In the genomic region with DNA sequence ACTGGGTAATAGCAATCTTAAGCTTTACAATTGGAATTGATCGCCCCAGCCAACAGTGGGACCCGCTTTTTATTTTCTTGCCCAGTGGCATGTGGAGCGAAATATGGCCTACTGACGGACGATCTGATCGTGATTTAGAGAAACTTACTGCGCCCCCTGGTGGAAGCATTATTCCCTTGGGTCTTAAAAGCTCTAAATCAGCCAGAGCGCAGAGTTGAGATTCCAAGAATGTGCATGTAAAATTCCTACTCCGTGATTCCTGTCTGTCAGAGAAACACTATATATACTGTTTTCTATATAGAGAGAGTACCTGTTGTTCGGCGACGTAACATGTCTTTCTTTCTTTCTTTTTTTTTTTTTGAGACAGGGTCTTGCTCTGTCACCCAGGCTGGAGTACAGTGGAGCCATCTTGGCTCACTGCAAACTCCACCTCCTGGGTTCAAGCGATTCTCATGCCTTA, we compare ENCODE assay signal across 8 cellular contexts. TPM values are rescaled to one million over a fixed set of nuclear protein-coding genes. Genes with fewer than 3 reads are reported as not detected.
DNase-seq lines count a peak whose midpoint lies in the region; ATAC-seq and TF ChIP-seq lines count a peak whose summit lies in the region.

No MANE protein-coding gene starts in this region.

- H3K36me3 Mint-ChIP-seq in natural killer cell treated with Interleukin-12 subunit alpha and Interleukin-12 subunit beta and Interleukin-15 and Interleukin-18, amount 100 ng/mL, for 72 hours, result no peaks in the 10 kb centered on the region
- H3K36me3 Mint-ChIP-seq in stimulated activated effector memory CD8-positive, alpha-beta T cell treated with anti-CD3 and anti-CD28 coated beads, Interleukin-12 subunit alpha, Interleukin-12 subunit beta, amount 100 ng/mL, for 72 hours, result peaks cover 12% of the 10 kb centered on the region

- TF ChIP-seq POLR2A in esophagus muscularis mucosa (IDR thresholded peaks at IDR 0.05; ENCODE audit: low read depth), result no peak

- DNase-seq in CMK (ENCODE audit: low read depth), result peak; percentile 56
- DNase-seq in Jurkat, Clone E6-1 (ENCODE audit: low read depth, low spot score), result peak; percentile 89
- DNase-seq in activated T-cell treated with anti-CD3 and anti-CD28 coated beads for 24 hours (ENCODE audit: low read depth), result peak; percentile 78
- peak; percentile 97 for DNase-seq in esophagus muscularis mucosa (ENCODE audit: extremely low spot score)
- DNase-seq in natural killer cell treated with Interleukin-12 subunit alpha and Interleukin-12 subunit beta and Interleukin-15 and Interleukin-18, amount 100 ng/mL, for 72 hours (ENCODE audit: low spot score), result peak; percentile 90
- peak; percentile 74 to 92 for DNase-seq in stimulated activated effector memory CD8-positive, alpha-beta T cell treated with anti-CD3 and anti-CD28 coated beads, Interleukin-12 subunit alpha, Interleukin-12 subunit beta, amount 100 ng/mL, for 72 hours (ENCODE audit: low spot score in 2 of 2)

- H3K4me1 Mint-ChIP-seq in natural killer cell treated with Interleukin-12 subunit alpha and Interleukin-12 subunit beta and Interleukin-15 and Interleukin-18, amount 100 ng/mL, for 72 hours (ENCODE audit: low read depth in 2 of 2), result peaks cover 10 to 14% of the 10 kb centered on the region in 2 donors
- H3K4me1 Mint-ChIP-seq in stimulated activated effector memory CD8-positive, alpha-beta T cell treated with anti-CD3 and anti-CD28 coated beads, Interleukin-12 subunit alpha, Interleukin-12 subunit beta, amount 100 ng/mL, for 72 hours, result peaks cover 17% of the 10 kb centered on the region

- H3K4me1 ChIP-seq in OCI-LY3 (ENCODE audit: low read length), result peaks cover 16% of the 10 kb centered on the region
- H3K4me1 ChIP-seq in esophagus muscularis mucosa, result peaks cover 12 to 24% (median 19%) of the 10 kb centered on the region in 4 donors

- 6% methylated on average over 13 of the region's 13 CpGs for WGBS in esophagus muscularis mucosa

- no peak for TF ChIP-seq EP300 in esophagus muscularis mucosa (IDR thresholded peaks at IDR 0.05)

- H3K27me3 ChIP-seq in OCI-LY3 (ENCODE audit: low read depth, low read length), result no peaks in the 10 kb centered on the region
- no peaks in the 10 kb centered on the region for H3K27me3 ChIP-seq in esophagus muscularis mucosa

- ATAC-seq in natural killer cell treated with Interleukin-12 subunit alpha and Interleukin-12 subunit beta and Interleukin-15 and Interleukin-18, amount 100 ng/mL, for 72 hours, result no peak
- peak; percentile 48 for ATAC-seq in stimulated activated effector memory CD8-positive, alpha-beta T cell treated with anti-CD3 and anti-CD28 coated beads, Interleukin-12 subunit alpha, Interleukin-12 subunit beta, amount 100 ng/mL, for 72 hours
- no peak for ATAC-seq in GM21528 (IDR thresholded peaks at IDR 0.05; ENCODE audit: low FRiP score, unreplicated experiment)

- peaks cover 13% of the 10 kb centered on the region for H3K79me2 ChIP-seq in OCI-LY3 (ENCODE audit: low read length)

- H3K4me3 ChIP-seq in Jurkat, Clone E6-1 (ENCODE audit: low read length), result no peak overlapping the region
- H3K4me3 ChIP-seq in OCI-LY3 (ENCODE audit: low read length) (peak overlapping the region; percentile 49), esophagus muscularis mucosa (no peak overlapping the region)

- H3K4me3 Mint-ChIP-seq in natural killer cell treated with Interleukin-12 subunit alpha and Interleukin-12 subunit beta and Interleukin-15 and Interleukin-18, amount 100 ng/mL, for 72 hours, result no peak overlapping the region
- H3K4me3 Mint-ChIP-seq in stimulated activated effector memory CD8-positive, alpha-beta T cell treated with anti-CD3 and anti-CD28 coated beads, Interleukin-12 subunit alpha, Interleukin-12 subunit beta, amount 100 ng/mL, for 72 hours, result peak overlapping the region; percentile 26

- H3K36me3 ChIP-seq in OCI-LY3 (replicated peaks; ENCODE audit: low read depth, low read length) (no peaks in the 10 kb centered on the region), esophagus muscularis mucosa (no peaks in the 10 kb centered on the region)

- peak overlapping the region; percentile 71 for H2AFZ ChIP-seq in OCI-LY3 (ENCODE audit: low read depth, low read length)

- H3K4me2 ChIP-seq in OCI-LY3 (ENCODE audit: low read length), result peak overlapping the region; percentile 68

- intact Hi-C loops in esophagus muscularis mucosa (cut with DNase I), result loop anchor here (1.0 kb wide), 1 partner anchor 55 kb away; no protein-coding TSS in a partner anchor

- H3K9me3 ChIP-seq in OCI-LY3 (ENCODE audit: insufficient read depth, low read length) (no peaks in the 10 kb centered on the region), esophagus muscularis mucosa (no peaks in the 10 kb centered on the region)

- peaks cover 7% of the 10 kb centered on the region for H4K20me1 ChIP-seq in OCI-LY3 (ENCODE audit: insufficient read depth, low read length)

- H3K27ac Mint-ChIP-seq in natural killer cell treated with Interleukin-12 subunit alpha and Interleukin-12 subunit beta and Interleukin-15 and Interleukin-18, amount 100 ng/mL, for 72 hours, result no peak overlapping the region
- peak overlapping the region; percentile 69 for H3K27ac Mint-ChIP-seq in stimulated activated effector memory CD8-positive, alpha-beta T cell treated with anti-CD3 and anti-CD28 coated beads, Interleukin-12 subunit alpha, Interleukin-12 subunit beta, amount 100 ng/mL, for 72 hours

- peak overlapping the region; percentile 45 for H3K27ac ChIP-seq in OCI-LY3 (ENCODE audit: low read length)
- H3K27ac ChIP-seq in esophagus muscularis mucosa (replicated peaks in 1 of 4), result peak overlapping the region in 2 of 4 donors; percentile 4 to 22

- peak; percentile 87 for TF ChIP-seq CTCF in OCI-LY3 (IDR thresholded peaks at IDR 0.05; ENCODE audit: low read depth, low read length)
- peak; percentile 81 to 85 (median 82) for TF ChIP-seq CTCF in esophagus muscularis mucosa (IDR thresholded peaks at IDR 0.05)

- no peaks in the 10 kb centered on the region for H3K27me3 Mint-ChIP-seq in natural killer cell treated with Interleukin-12 subunit alpha and Interleukin-12 subunit beta and Interleukin-15 and Interleukin-18, amount 100 ng/mL, for 72 hours

- H3K9me3 Mint-ChIP-seq in natural killer cell treated with Interleukin-12 subunit alpha and Interleukin-12 subunit beta and Interleukin-15 and Interleukin-18, amount 100 ng/mL, for 72 hours, result no peaks in the 10 kb centered on the region
- H3K9me3 Mint-ChIP-seq in stimulated activated effector memory CD8-positive, alpha-beta T cell treated with anti-CD3 and anti-CD28 coated beads, Interleukin-12 subunit alpha, Interleukin-12 subunit beta, amount 100 ng/mL, for 72 hours, result no peaks in the 10 kb centered on the region

- peak overlapping the region; percentile 51 for H3K9ac ChIP-seq in OCI-LY3 (ENCODE audit: low read length)

RNA-seq across cellular contexts. Expression of a gene that starts 3.7 kb away (rescaled TPM):
- 82.0 TPM for polyA plus RNA-seq in Jurkat, Clone E6-1 (2012; ENCODE audit: insufficient read depth, insufficient read length)
- 10 to 100 TPM; 40.3 to 60.6 (median 52.9) TPM for total RNA-seq in esophagus muscularis mucosa
- total RNA-seq in natural killer cell treated with Interleukin-12 subunit alpha and Interleukin-12 subunit beta and Interleukin-15 and Interleukin-18, amount 100 ng/mL, for 72 hours, result 10 to 100 TPM; 61.8 to 82.5 TPM

RNA-seq across cellular contexts. Expression of a gene that starts 15.3 kb away (rescaled TPM):
- polyA plus RNA-seq in Jurkat, Clone E6-1 (2012; ENCODE audit: insufficient read depth, insufficient read length), result not detected
- total RNA-seq in esophagus muscularis mucosa, result 10 to 100 TPM; 39.9 to 90.1 (median 54.4) TPM
- 1 to 10 TPM in 1 of 2 donors, not detected in 1; 1.7 TPM for total RNA-seq in natural killer cell treated with Interleukin-12 subunit alpha and Interleukin-12 subunit beta and Interleukin-15 and Interleukin-18, amount 100 ng/mL, for 72 hours

RNA-seq across cellular contexts. Expression of a gene that starts 24.6 kb away (rescaled TPM):
- 2.2 TPM for polyA plus RNA-seq in Jurkat, Clone E6-1 (2012; ENCODE audit: insufficient read depth, insufficient read length)
- total RNA-seq in esophagus muscularis mucosa, result under 1 TPM in 1 of 4 donors, not detected in 3; 0.19 TPM
- total RNA-seq in natural killer cell treated with Interleukin-12 subunit alpha and Interleukin-12 subunit beta and Interleukin-15 and Interleukin-18, amount 100 ng/mL, for 72 hours, result 1 to 10 TPM in 1 of 2 donors, under 1 TPM in 1; 0.59 to 1.3 TPM

RNA-seq across cellular contexts. Expression of a gene that starts 52.5 kb away (rescaled TPM):
- polyA plus RNA-seq in Jurkat, Clone E6-1 (2012; ENCODE audit: insufficient read depth, insufficient read length), result 10.5 TPM
- total RNA-seq in esophagus muscularis mucosa, result 10 to 100 TPM in 1 of 4 donors, 1 to 10 TPM in 3; 4.6 to 11.3 (median 5.9) TPM
- 10 to 100 TPM; 10.8 to 12.6 TPM for total RNA-seq in natural killer cell treated with Interleukin-12 subunit alpha and Interleukin-12 subunit beta and Interleukin-15 and Interleukin-18, amount 100 ng/mL, for 72 hours

RNA-seq across cellular contexts. Expression of a gene that starts 56.5 kb away (rescaled TPM):
- 13.4 TPM for polyA plus RNA-seq in Jurkat, Clone E6-1 (2012; ENCODE audit: insufficient read depth, insufficient read length)
- total RNA-seq in esophagus muscularis mucosa, result 10 to 100 TPM; 30.4 to 37.3 (median 34.7) TPM
- 10 to 100 TPM; 50.5 to 68.4 TPM for total RNA-seq in natural killer cell treated with Interleukin-12 subunit alpha and Interleukin-12 subunit beta and Interleukin-15 and Interleukin-18, amount 100 ng/mL, for 72 hours

Comparison
In these comparisons a context has a peak if more than half of its experiments do, and no peak if none do; other contexts are left out.
1. RNA of a gene that starts 15.3 kb away (total RNA-seq): 39.9 to 90.1 TPM in esophagus muscularis mucosa; 1.7 TPM in natural killer cell treated with Interleukin-12 subunit alpha and Interleukin-12 subunit beta and Interleukin-15 and Interleukin-18, amount 100 ng/mL, for 72 hours; every median in the first group is over 10 times any median in the second.
2. Peak in every context shown above with its lines, with median percentiles within 50 percentile points of each other: DNase-seq.